In the genomic region with DNA sequence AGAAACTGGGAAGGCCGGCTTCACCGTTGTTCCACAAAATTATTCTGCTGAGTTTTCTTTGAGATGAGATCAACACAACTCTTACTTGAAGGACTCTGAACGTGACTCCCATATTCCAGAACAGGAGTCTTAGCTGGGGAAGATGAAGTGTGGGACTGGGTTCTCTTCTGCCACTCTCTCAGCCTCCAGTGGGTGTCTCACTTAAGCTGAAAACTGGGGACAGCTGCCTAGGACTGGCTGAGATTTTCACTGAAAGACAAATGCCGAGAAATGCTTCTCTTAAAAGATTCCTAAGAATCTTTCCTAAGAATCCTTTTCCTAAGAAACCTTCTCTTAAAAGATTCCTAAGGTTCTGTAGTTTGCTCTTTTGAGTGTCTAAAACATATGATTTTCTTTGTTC, we compare ENCODE assay signal across 1 cellular context.
TF ChIP-seq lines count a peak whose summit lies in the region.

No MANE protein-coding gene starts in this region.

TF ChIP-seq in H1, 55 proteins besides CTCF, POLR2A, EP300 and RAD21 (continued from another document):
- no peak for TF ChIP-seq CTBP2 (IDR thresholded peaks at IDR 0.05; ENCODE audit: borderline replicate concordance, insufficient read depth, insufficient read length, low read length)
TF ChIP-seq in H1: peak in this region for 0.
